8 cellular contexts compared by ENCODE assay signal in genomic region chr16:89170346-89171215, GRCh38. TPM values are rescaled to one million over a fixed set of nuclear protein-coding genes. Genes with fewer than 3 reads are reported as not detected.
DNase-seq lines count a peak whose midpoint lies in the region; ATAC-seq and TF ChIP-seq lines count a peak whose summit lies in the region.

No MANE protein-coding gene starts in this region.

- 24% methylated on average over 34 of the region's 34 CpGs for WGBS in HUES64

- TF ChIP-seq CTCF in CD8-positive, alpha-beta T cell (IDR thresholded peaks at IDR 0.05), result no peak
- TF ChIP-seq CTCF in WTC11 (IDR thresholded peaks at IDR 0.05), result no peak
- TF ChIP-seq CTCF in upper lobe of right lung (IDR thresholded peaks at IDR 0.05), result no peak

- H3K9ac ChIP-seq in HUES64 (ENCODE audit: low read depth, low read length), result no peak overlapping the region

- peak overlapping the region; percentile 69 for H3K4me3 Mint-ChIP-seq in CD8-positive, alpha-beta T cell
- H3K4me3 Mint-ChIP-seq in WTC11, result peak overlapping the region; percentile 75

- CTCF ChIA-PET in CD8-positive, alpha-beta T cell (lab: Charles Lee), result interaction anchor here (0.9 kb wide), 1 partner anchor 228 kb away, joined by 3 read pairs; no protein-coding TSS in a partner anchor
- CTCF ChIA-PET in WTC11 (lab: Charles Lee), result interaction anchor here (0.6 to 1.4 kb wide), 17 partner anchors 10 to 676 kb away, joined by 3 to 26 read pairs (median 5); partner anchors contain the start of genes APRT, GALNS, TRAPPC2L and ZNF778

- peaks cover 29% of the 10 kb centered on the region for H3K4me1 ChIP-seq in CD8-positive, alpha-beta T cell (ENCODE audit: insufficient read depth, low read length)
- peaks cover 5% of the 10 kb centered on the region; the same call in 1 of the 2 replicates for H3K4me1 ChIP-seq in HUES64 (ENCODE audit: insufficient read depth, low read length)
- peaks cover 15% of the 10 kb centered on the region for H3K4me1 ChIP-seq in upper lobe of right lung

- intact Hi-C loops in CD8-positive, alpha-beta T cell (cut with DNase I, micrococcal nuclease), result loop anchor here (1.0 to 5.0 kb wide), 10 partner anchors 22 to 718 kb away; partner anchors contain the start of genes GALNS (in 1 of the 2), TRAPPC2L (in 1 of the 2) and ZFPM1 (in 1 of the 2)
- intact Hi-C loops in upper lobe of right lung (cut with DNase I), result no loop called here

- H3K27ac Mint-ChIP-seq in CD8-positive, alpha-beta T cell, result no peak overlapping the region
- H3K27ac Mint-ChIP-seq in WTC11, result 0 out of 2 replicates have a peak overlapping the region, but pooled peaks have one; percentile 2

- H3K4me3 ChIP-seq in CD8-positive, alpha-beta T cell (ENCODE audit: low read depth, low read length), result peak overlapping the region; percentile 50
- peak overlapping the region; percentile 54 for H3K4me3 ChIP-seq in HUES64 (ENCODE audit: low read length)
- peak overlapping the region; percentile 50 for H3K4me3 ChIP-seq in iPS-18c (ENCODE audit: insufficient read depth, low read depth, low read length)
- peak overlapping the region; percentile 33 for H3K4me3 ChIP-seq in upper lobe of right lung

- peaks cover 6% of the 10 kb centered on the region for H3K4me1 Mint-ChIP-seq in CD8-positive, alpha-beta T cell (ENCODE audit: low read depth)
- peaks cover 14% of the 10 kb centered on the region for H3K4me1 Mint-ChIP-seq in WTC11

- H3K27ac ChIP-seq in CD8-positive, alpha-beta T cell (ENCODE audit: low read depth, low read length), result no peak overlapping the region
- H3K27ac ChIP-seq in HUES64 (ENCODE audit: low read depth, low read length), result no peak overlapping the region
- H3K27ac ChIP-seq in upper lobe of right lung, result no peak overlapping the region

- H3K9me3 ChIP-seq in CD8-positive, alpha-beta T cell (ENCODE audit: low read length), result no peaks in the 10 kb centered on the region
- no peaks in the 10 kb centered on the region for H3K9me3 ChIP-seq in HUES64 (ENCODE audit: insufficient read depth, low read depth, low read length)
- H3K9me3 ChIP-seq in iPS-18c (ENCODE audit: control insufficient read depth, insufficient read depth, low read length), result peaks cover 2% of the 10 kb centered on the region
- no peaks in the 10 kb centered on the region for H3K9me3 ChIP-seq in upper lobe of right lung

- no peaks in the 10 kb centered on the region for H3K36me3 Mint-ChIP-seq in CD8-positive, alpha-beta T cell
- no peaks in the 10 kb centered on the region for H3K36me3 Mint-ChIP-seq in WTC11

- no peaks in the 10 kb centered on the region for H3K27me3 Mint-ChIP-seq in CD8-positive, alpha-beta T cell (ENCODE audit: low read depth)
- H3K27me3 Mint-ChIP-seq in WTC11 (ENCODE audit: low read depth), result peaks cover 6% of the 10 kb centered on the region; the same call in 1 of the 2 replicates

- H3K9me3 Mint-ChIP-seq in CD8-positive, alpha-beta T cell, result no peaks in the 10 kb centered on the region
- no peaks in the 10 kb centered on the region for H3K9me3 Mint-ChIP-seq in WTC11

- peak; percentile 1 for ATAC-seq in CD8-positive, alpha-beta T cell
- ATAC-seq in WTC11 (peak; percentile 25), upper lobe of right lung (peak; percentile 3), HG02588 (IDR thresholded peaks at IDR 0.05; ENCODE audit: unreplicated experiment) (no peak)

- DNase-seq in CD8-positive, alpha-beta T cell, result peak in 1 of 7 experiments; percentile 28
- DNase-seq in WTC11 (ENCODE audit: low spot score) (peak; percentile 92), upper lobe of right lung (peak; percentile 86), HuH-7 (ENCODE audit: low spot score) (no peak), COLO829 (ENCODE audit: low spot score) (no peak)

- POLR2A ChIA-PET in CD8-positive, alpha-beta T cell (lab: Charles Lee), result interaction anchor here (0.9 to 1.4 kb wide), 6 partner anchors 55 to 389 kb away, joined by 3 to 4 read pairs (median 3); partner anchors contain the start of genes GALNS and TRAPPC2L
- POLR2A ChIA-PET in WTC11 (lab: Charles Lee), result interaction anchor here (1.3 kb wide), 1 partner anchor 22 kb away, joined by 6 read pairs; no protein-coding TSS in a partner anchor

- no peaks in the 10 kb centered on the region for H3K27me3 ChIP-seq in CD8-positive, alpha-beta T cell (ENCODE audit: insufficient read depth, low read length)
- H3K27me3 ChIP-seq in HUES64 (ENCODE audit: insufficient read depth, low read length), result peaks cover 32% of the 10 kb centered on the region
- H3K27me3 ChIP-seq in upper lobe of right lung, result peaks cover 15% of the 10 kb centered on the region

- H3K36me3 ChIP-seq in CD8-positive, alpha-beta T cell (ENCODE audit: insufficient read depth, low read length), result no peaks in the 10 kb centered on the region
- no peaks in the 10 kb centered on the region for H3K36me3 ChIP-seq in HUES64 (ENCODE audit: insufficient read depth, low read length)
- no peaks in the 10 kb centered on the region for H3K36me3 ChIP-seq in upper lobe of right lung

TF ChIP-seq in WTC11, 78 proteins besides CTCF, POLR2A, EP300 and RAD21:
- TF ChIP-seq TCF7 (CRISPR knock-in tag; IDR thresholded peaks at IDR 0.05; ENCODE audit: low read depth), result no peak
- TF ChIP-seq ZNF121 (CRISPR knock-in tag; IDR thresholded peaks at IDR 0.05), result no peak
- no peak for TF ChIP-seq HMGA2 (CRISPR knock-in tag; IDR thresholded peaks at IDR 0.05)
- TF ChIP-seq NR2C2 (CRISPR knock-in tag; IDR thresholded peaks at IDR 0.05), result no peak
- TF ChIP-seq ZNF232 (CRISPR knock-in tag; IDR thresholded peaks at IDR 0.05), result no peak
- TF ChIP-seq ELF4 (CRISPR knock-in tag; IDR thresholded peaks at IDR 0.05; ENCODE audit: low read depth), result no peak
- TF ChIP-seq ZNF423 (CRISPR knock-in tag; IDR thresholded peaks at IDR 0.05), result no peak
- TF ChIP-seq SP1 (CRISPR knock-in tag; conservative IDR thresholded peaks at IDR 0.05), result no peak
- no peak for TF ChIP-seq MYBL2 (CRISPR knock-in tag; IDR thresholded peaks at IDR 0.05)
- no peak for TF ChIP-seq PRRX2 (CRISPR knock-in tag; IDR thresholded peaks at IDR 0.05)
- no peak for TF ChIP-seq RORB (CRISPR knock-in tag; IDR thresholded peaks at IDR 0.05)
- no peak for TF ChIP-seq IRF2 (CRISPR knock-in tag; IDR thresholded peaks at IDR 0.05; ENCODE audit: borderline replicate concordance, low read depth)
- no peak for TF ChIP-seq RELA (CRISPR knock-in tag; IDR thresholded peaks at IDR 0.05; ENCODE audit: borderline replicate concordance)

RNA-seq across cellular contexts. Expression of gene CDH15, which starts 1.0 kb away (rescaled TPM):
- total RNA-seq in CD8-positive, alpha-beta T cell, result under 1 TPM in 1 of 2 experiments, not detected in 1; 0.24 TPM
- polyA plus RNA-seq in HUES64 (2013, experiment 1 of 2), result 0.15 TPM
- polyA plus RNA-seq in HUES64 (2013, experiment 2 of 2), result 0.13 TPM
- total RNA-seq in WTC11 (2021) (0.41 to 0.76 TPM (median 0.46 TPM) in 3 replicates), upper lobe of right lung (0.43 TPM)

RNA-seq across cellular contexts. Expression of gene SLC22A31, which starts 29.8 kb away (rescaled TPM):
- under 1 TPM in 1 of 2 experiments, not detected in 1; 0.33 TPM for total RNA-seq in CD8-positive, alpha-beta T cell
- polyA plus RNA-seq in HUES64 (2013, experiment 1 of 2), result 1.3 TPM
- 2.4 TPM for polyA plus RNA-seq in HUES64 (2013, experiment 2 of 2)
- total RNA-seq in WTC11 (2021), result 9.8 to 12.1 TPM (median 10.7 TPM) in 3 replicates
- total RNA-seq in upper lobe of right lung, result 136 TPM

RNA-seq across cellular contexts. Expression of gene ZNF778, which starts 46.9 kb away (rescaled TPM):
- 1 to 10 TPM; 8.4 to 8.9 TPM for total RNA-seq in CD8-positive, alpha-beta T cell
- 10.4 TPM for polyA plus RNA-seq in HUES64 (2013, experiment 1 of 2)
- 11.6 TPM for polyA plus RNA-seq in HUES64 (2013, experiment 2 of 2)
- total RNA-seq in WTC11 (2021), result 15.5 to 31.2 TPM (median 15.6 TPM) in 3 replicates
- total RNA-seq in upper lobe of right lung, result 10.3 TPM

Comparison
In these comparisons a context has a peak if more than half of its experiments do, and no peak if none do; other contexts are left out.
1. DNase-seq: peak in WTC11 (single experiment) and upper lobe of right lung (single experiment); none in HuH-7 (single experiment) and COLO829 (single experiment).
2. RNA of gene SLC22A31, which starts 29.8 kb away (total RNA-seq): 136 TPM in upper lobe of right lung (single experiment); 9.8 to 12.1 TPM in WTC11 and 0.33 TPM in CD8-positive, alpha-beta T cell; every median in the first group is over 10 times any median in the second.
3. Peak in every context shown above with its lines, with median percentiles within 50 percentile points of each other: H3K4me3 ChIP-seq.